Comparison of ENCODE assay signal across 21 cellular contexts in the genomic region with DNA sequence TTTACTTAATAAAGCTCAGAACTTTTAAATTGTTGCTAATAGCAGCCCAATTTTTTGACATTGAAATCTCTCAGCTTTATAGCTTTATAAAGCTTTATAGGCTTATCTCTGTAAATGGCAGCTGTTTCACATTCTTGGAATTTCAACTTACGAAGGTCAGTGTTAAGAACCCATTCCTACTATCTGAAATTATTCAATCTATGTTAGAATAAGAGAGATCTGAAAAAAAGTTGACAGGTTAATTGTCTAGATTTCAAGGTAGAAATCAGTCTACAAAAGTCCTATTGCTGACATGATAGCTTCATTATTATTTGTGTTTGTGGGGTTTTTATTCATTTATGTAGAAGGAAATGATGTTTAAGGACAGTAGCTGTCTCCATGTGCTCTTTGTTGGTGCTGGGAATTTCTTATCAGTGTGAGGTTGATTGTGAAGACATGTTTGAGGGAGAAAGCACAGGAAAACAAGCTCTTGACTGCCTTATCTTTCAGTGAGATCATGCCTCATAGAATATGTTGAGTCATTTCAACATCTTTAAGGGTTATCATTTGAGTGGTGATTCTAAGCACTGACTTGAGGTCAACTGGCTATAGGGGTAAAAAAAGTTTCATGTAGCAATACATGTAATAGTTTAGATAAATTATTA.
DNase-seq lines count a peak whose midpoint lies in the region; ATAC-seq, FAIRE-seq and TF ChIP-seq lines count a peak whose summit lies in the region.
"Had no signal": no experiment of that assay in that cellular context is flagged by ENCODE, and none has a peak within 500 bp of the region (broad histone marks: within the 10 kb centered on the region; RNA-seq: fewer than 3 reads in every experiment).

No MANE protein-coding gene starts in this region.

- peak; percentile 51 for DNase-seq in EL
- DNase-seq in RCC 7860 (ENCODE audit: low spot score) = peak; percentile 27
- no peak for DNase-seq in epidermal melanocyte (ENCODE audit: insufficient read length, low spot score)
- no peak for DNase-seq in KG1 (lab: John Stamatoyannopoulos, UW)
- no peak for DNase-seq in stimulated activated CD4-positive, alpha-beta T cell treated with anti-CD3 and anti-CD28 coated beads, Interleukin-2, amount 100 ng/mL, for 24 hours
- DNase-seq: activated CD4-positive, alpha-beta T cell treated with anti-CD3 and anti-CD28 coated beads, Interleukin-2, amount 50 U/mL, for 48 hours; activated gamma-delta T cell; activated T-cell treated with anti-CD3 and anti-CD28 coated beads for 4 hours; GF-D8; head of caudate nucleus; Kasumi-1; NCI-H1048; NCI-H2029 treated with DMSO at 0.1 percent for 48 hours; NCI-H446; PC-9; right cardiac atrium; stimulated activated CD4-positive, alpha-beta T cell treated with anti-CD3 and anti-CD28 coated beads, Interleukin-15, amount 100 ng/mL, for 24 hours had no signal

- H3K4me3 Mint-ChIP-seq in nephron = no peak overlapping the region
- H3K4me3 Mint-ChIP-seq: central memory CD8-positive, alpha-beta T cell had no signal

- ATAC-seq in HG03432 (IDR thresholded peaks at IDR 0.05; ENCODE audit: unreplicated experiment) = no peak

- no peaks in the 10 kb centered on the region for H3K36me3 Mint-ChIP-seq in nephron (ENCODE audit: low read depth)

- FAIRE-seq in RCC 7860 (lab: Jason Lieb, UNC) = peak; percentile 33
- peak; percentile 35 for FAIRE-seq in endometrium (lab: Jason Lieb, UNC)

- no peak for TF ChIP-seq CTCF in nephron (IDR thresholded peaks at IDR 0.05; ENCODE audit: unreplicated experiment in 3 of 3)

- peak overlapping the region; percentile 68 to 83 (median 82) for H3K27ac Mint-ChIP-seq in nephron

- no peaks in the 10 kb centered on the region for H3K9me3 Mint-ChIP-seq in nephron

- H3K27me3 Mint-ChIP-seq in nephron (ENCODE audit: low read depth) = no peaks in the 10 kb centered on the region
- H3K27me3 Mint-ChIP-seq: central memory CD8-positive, alpha-beta T cell had no signal

- H3K4me1 Mint-ChIP-seq in nephron = peaks cover 20% of the 10 kb centered on the region
- H3K4me1 Mint-ChIP-seq: central memory CD8-positive, alpha-beta T cell had no signal

Comparison
In these comparisons a context has a peak if more than half of its experiments do, and no peak if none do; other contexts are left out.
1. DNase-seq: peak in EL (single experiment) and RCC 7860 (single experiment); none in epidermal melanocyte (single experiment), KG1 (single experiment) and stimulated activated CD4-positive, alpha-beta T cell treated with anti-CD3 and anti-CD28 coated beads, Interleukin-2, amount 100 ng/mL, for 24 hours (0 of 2).